ENCODE assay signal across 20 cellular contexts in genomic region chr10:71398991-71399375, GRCh38. TPM values are rescaled to one million over a fixed set of nuclear protein-coding genes. Genes with fewer than 3 reads are reported as not detected.
DNase-seq lines count a peak whose midpoint lies in the region; ATAC-seq and TF ChIP-seq lines count a peak whose summit lies in the region.
"Had no signal": no experiment of that assay in that cellular context is flagged by ENCODE, and none has a peak within 500 bp of the region (broad histone marks: within the 10 kb centered on the region; RNA-seq: fewer than 3 reads in every experiment).

No MANE protein-coding gene starts in this region.

- H3K36me3 ChIP-seq in endodermal cell (ENCODE audit: control insufficient read depth, insufficient read depth, low read length) (no peaks in the 10 kb centered on the region), psoas muscle (ENCODE audit: insufficient read depth in 1 of 2, low read depth in 1 of 2) (no peaks in the 10 kb centered on the region)

- H3K4me1 ChIP-seq in endodermal cell (ENCODE audit: control insufficient read depth, insufficient read depth, low read length) (peaks cover 7% of the 10 kb centered on the region), psoas muscle (peaks cover 12% of the 10 kb centered on the region)

- H3K27ac ChIP-seq in endodermal cell (ENCODE audit: low read depth, low read length) = no peak overlapping the region
- no peak overlapping the region for H3K27ac ChIP-seq in psoas muscle
- H3K27ac ChIP-seq: PC-9, RWPE1 had no signal

- H3K9me3 ChIP-seq in endodermal cell (ENCODE audit: control insufficient read depth, low read length) (no peaks in the 10 kb centered on the region), psoas muscle (no peaks in the 10 kb centered on the region)
- H3K9me3 ChIP-seq: Caco-2 had no signal

- no peaks in the 10 kb centered on the region for H3K36me3 Mint-ChIP-seq in activated CD8-positive, alpha-beta memory T cell treated with anti-CD3 and anti-CD28 coated beads, Interleukin-2, amount 10 ng/mL, durations not matched to agents 7 days and 5 days
- no peaks in the 10 kb centered on the region for H3K36me3 Mint-ChIP-seq in endodermal cell (ENCODE audit: low read depth)
- H3K36me3 Mint-ChIP-seq in osteocyte (ENCODE audit: unreplicated experiment) = no peaks in the 10 kb centered on the region

- ATAC-seq in activated CD8-positive, alpha-beta memory T cell treated with anti-CD3 and anti-CD28 coated beads, Interleukin-2, amount 10 ng/mL, durations not matched to agents 7 days and 5 days = no peak
- ATAC-seq in psoas muscle (no peak), GM21723 (IDR thresholded peaks at IDR 0.05; ENCODE audit: unreplicated experiment) (no peak)
- no peak for ATAC-seq in stimulated activated naive CD8-positive, alpha-beta T cell treated with anti-CD3 and anti-CD28 coated beads, Interleukin-15, amount 100 ng/mL, for 72 hours

- H3K4me3 Mint-ChIP-seq in activated CD8-positive, alpha-beta memory T cell treated with anti-CD3 and anti-CD28 coated beads, Interleukin-2, amount 10 ng/mL, durations not matched to agents 7 days and 5 days = no peak overlapping the region
- no peak overlapping the region for H3K4me3 Mint-ChIP-seq in endodermal cell
- no peak overlapping the region for H3K4me3 Mint-ChIP-seq in osteocyte (ENCODE audit: unreplicated experiment)
- no peak overlapping the region for H3K4me3 Mint-ChIP-seq in stimulated activated naive CD8-positive, alpha-beta T cell treated with anti-CD3 and anti-CD28 coated beads, Interleukin-15, amount 100 ng/mL, for 72 hours
- H3K4me3 Mint-ChIP-seq: CD4-positive, alpha-beta T cell had no signal

- no peak overlapping the region for H3K9ac ChIP-seq in endodermal cell (ENCODE audit: extremely low read depth, low read length, poor library complexity, severe bottlenecking)

- no peaks in the 10 kb centered on the region for H3K4me1 Mint-ChIP-seq in activated CD8-positive, alpha-beta memory T cell treated with anti-CD3 and anti-CD28 coated beads, Interleukin-2, amount 10 ng/mL, durations not matched to agents 7 days and 5 days
- H3K4me1 Mint-ChIP-seq in endodermal cell (peaks cover 5% of the 10 kb centered on the region), osteocyte (ENCODE audit: unreplicated experiment) (peaks cover 8% of the 10 kb centered on the region)
- peaks cover 21% of the 10 kb centered on the region for H3K4me1 Mint-ChIP-seq in stimulated activated naive CD8-positive, alpha-beta T cell treated with anti-CD3 and anti-CD28 coated beads, Interleukin-15, amount 100 ng/mL, for 72 hours

- no peaks in the 10 kb centered on the region for H3K9me3 Mint-ChIP-seq in activated CD8-positive, alpha-beta memory T cell treated with anti-CD3 and anti-CD28 coated beads, Interleukin-2, amount 10 ng/mL, durations not matched to agents 7 days and 5 days (ENCODE audit: low read depth)
- no peaks in the 10 kb centered on the region for H3K9me3 Mint-ChIP-seq in endodermal cell
- no peaks in the 10 kb centered on the region for H3K9me3 Mint-ChIP-seq in osteocyte (ENCODE audit: unreplicated experiment)
- H3K9me3 Mint-ChIP-seq in stimulated activated naive CD8-positive, alpha-beta T cell treated with anti-CD3 and anti-CD28 coated beads, Interleukin-15, amount 100 ng/mL, for 72 hours = no peaks in the 10 kb centered on the region
- H3K9me3 Mint-ChIP-seq: CD4-positive, alpha-beta T cell had no signal

- no peak overlapping the region for H3K27ac Mint-ChIP-seq in activated CD8-positive, alpha-beta memory T cell treated with anti-CD3 and anti-CD28 coated beads, Interleukin-2, amount 10 ng/mL, durations not matched to agents 7 days and 5 days
- H3K27ac Mint-ChIP-seq in endodermal cell (no peak overlapping the region), osteocyte (ENCODE audit: unreplicated experiment) (no peak overlapping the region)
- H3K27ac Mint-ChIP-seq in stimulated activated naive CD8-positive, alpha-beta T cell treated with anti-CD3 and anti-CD28 coated beads, Interleukin-15, amount 100 ng/mL, for 72 hours = no peak overlapping the region
- H3K27ac Mint-ChIP-seq: CD4-positive, alpha-beta T cell had no signal

- H3K4me3 ChIP-seq in NB4 (ENCODE audit: low read depth, low read length) (no peak overlapping the region), endodermal cell (ENCODE audit: low read length) (no peak overlapping the region), psoas muscle (no peak overlapping the region)
- H3K4me3 ChIP-seq: PC-9 had no signal

- H3K27me3 ChIP-seq in endodermal cell (ENCODE audit: control insufficient read depth, insufficient read depth, low read length, poor library complexity, severe bottlenecking) (peaks cover 46% of the 10 kb centered on the region), psoas muscle (ENCODE audit: insufficient read depth in 3 of 3, low read length in 2 of 3) (peaks cover 0 to 69% (median 22%) of the 10 kb centered on the region in 3 donors)

- peaks cover 47% of the 10 kb centered on the region for H3K27me3 Mint-ChIP-seq in activated CD8-positive, alpha-beta memory T cell treated with anti-CD3 and anti-CD28 coated beads, Interleukin-2, amount 10 ng/mL, durations not matched to agents 7 days and 5 days
- peaks cover 61% of the 10 kb centered on the region for H3K27me3 Mint-ChIP-seq in endodermal cell (ENCODE audit: insufficient read depth)
- peaks cover 65% of the 10 kb centered on the region for H3K27me3 Mint-ChIP-seq in osteocyte (ENCODE audit: unreplicated experiment)
- H3K27me3 Mint-ChIP-seq in stimulated activated naive CD8-positive, alpha-beta T cell treated with anti-CD3 and anti-CD28 coated beads, Interleukin-15, amount 100 ng/mL, for 72 hours = peaks cover 61% of the 10 kb centered on the region

- peak; percentile 47 for DNase-seq in activated CD8-positive, alpha-beta memory T cell treated with anti-CD3 and anti-CD28 coated beads, Interleukin-2, amount 50 U/mL, for 48 hours
- DNase-seq in activated CD8-positive, alpha-beta memory T cell treated with anti-CD3 and anti-CD28 coated beads, Interleukin-2, amount 10 ng/mL, durations not matched to agents 7 days and 5 days = no peak
- DNase-seq in NB4 (ENCODE audit: low read depth) (peak; percentile 19), endodermal cell (peak; percentile 52), osteocyte (ENCODE audit: extremely low spot score, unreplicated experiment) (peak; percentile 44), psoas muscle (no peak)
- no peak for DNase-seq in stimulated activated naive CD8-positive, alpha-beta T cell treated with anti-CD3 and anti-CD28 coated beads, Interleukin-15, amount 100 ng/mL, for 72 hours
- DNase-seq: CD4-positive, alpha-beta T cell; GOT3; Kasumi-1; MM.1S; NCI-H1105 treated with DMSO at 0.1 percent for 48 hours; NCI-H1694; NCI-H2081 treated with DMSO at 0.1 percent for 48 hours; NCI-H2227 treated with DMSO at 0.1 percent for 48 hours; PC-9; SIG-M5 had no signal

- CTCF ChIA-PET in activated CD8-positive, alpha-beta memory T cell treated with anti-CD3 and anti-CD28 coated beads, Interleukin-2, amount 10 ng/mL, durations not matched to agents 7 days and 5 days (lab: Charles Lee) = interaction anchor here (0.7 to 2.1 kb wide), 2 partner anchors 14 to 297 kb away, joined by 3 to 6 read pairs; no protein-coding TSS in a partner anchor

- TF ChIP-seq POLR2A in NB4 (IDR thresholded peaks at IDR 0.05; ENCODE audit: extremely low read depth, insufficient read length) = no peak

- intact Hi-C loops in psoas muscle (cut with DNase I) = loop anchor here in 1 of 2 donors (5.0 kb wide), 1 partner anchor 208 kb away; no protein-coding TSS in a partner anchor

- WGBS in endodermal cell (ENCODE audit: insufficient coverage in 1 of 2, insufficient read length in 1 of 2), 2 experiments = 86% methylated on average over 3 of the region's 3 CpGs
- WGBS in psoas muscle, 3 donors = 90 to 95% (median 90%) methylated on average over 3 of the region's 3 CpGs

- no peak for TF ChIP-seq CTCF in NB4 (IDR thresholded peaks at IDR 0.05; ENCODE audit: low read depth, low read length)
- TF ChIP-seq CTCF in endodermal cell (conservative IDR thresholded peaks at IDR 0.05) = no peak
- TF ChIP-seq CTCF in osteocyte (IDR thresholded peaks at IDR 0.05) = no peak
- TF ChIP-seq CTCF in psoas muscle (IDR thresholded peaks at IDR 0.05) = no peak

RNA-seq across cellular contexts. Expression of gene CDH23, which starts 2.3 kb away (rescaled TPM):
- total RNA-seq in activated CD8-positive, alpha-beta memory T cell treated with anti-CD3 and anti-CD28 coated beads, Interleukin-2, amount 10 ng/mL, durations not matched to agents 7 days and 5 days = under 1 TPM; 0.16 to 0.61 TPM
- total RNA-seq in endodermal cell (1 to 10 TPM; 2.1 to 4.2 TPM), osteocyte (not detected in 2 replicates), psoas muscle (1 to 10 TPM; 1.9 to 3.8 (median 2.6) TPM)
- 9.2 TPM for polyA plus RNA-seq in endodermal cell (2013, experiment 1 of 2)
- 10.8 TPM for polyA plus RNA-seq in endodermal cell (2013, experiment 2 of 2)
- 1 to 10 TPM in 2 of 3 donors, under 1 TPM in 1; 1.00 to 1.2 (median 1.0) TPM for polyA plus RNA-seq in psoas muscle

Comparison
In these comparisons a context has a peak if more than half of its experiments do, and no peak if none do; other contexts are left out.
1. DNase-seq: peak in activated CD8-positive, alpha-beta memory T cell treated with anti-CD3 and anti-CD28 coated beads, Interleukin-2, amount 50 U/mL, for 48 hours (single experiment), NB4 (single experiment), endodermal cell (single experiment) and osteocyte (single experiment); none in activated CD8-positive, alpha-beta memory T cell treated with anti-CD3 and anti-CD28 coated beads, Interleukin-2, amount 10 ng/mL, durations not matched to agents 7 days and 5 days (single experiment), psoas muscle (0 of 2) and stimulated activated naive CD8-positive, alpha-beta T cell treated with anti-CD3 and anti-CD28 coated beads, Interleukin-15, amount 100 ng/mL, for 72 hours (0 of 2).